Comparison of ENCODE assay signal across 13 cellular contexts in the genomic region with DNA sequence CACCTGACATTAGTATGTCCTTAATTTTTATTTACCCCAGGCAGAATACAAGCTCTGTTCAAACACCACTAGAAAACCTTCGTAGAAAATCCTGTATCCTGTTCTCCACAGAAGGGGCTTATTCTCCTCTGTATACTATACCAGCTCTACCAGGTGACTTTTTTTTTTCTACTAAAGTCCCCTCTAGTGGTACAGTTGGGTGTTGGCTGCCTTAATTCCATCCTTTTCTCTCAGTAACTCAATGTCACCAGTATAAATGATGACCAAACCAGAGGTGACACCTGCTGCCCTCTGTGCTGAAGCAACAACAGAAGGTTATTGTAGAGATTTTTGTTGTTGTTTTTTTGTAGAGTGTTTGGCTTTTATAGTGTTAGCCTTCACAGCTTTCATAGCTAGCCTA.
A peak's percentile ranks its signal among the peaks of the same experiment; 100 is the strongest.
DNase-seq lines count a peak whose midpoint lies in the region; ATAC-seq and TF ChIP-seq lines count a peak whose summit lies in the region.
"Had no signal": no experiment of that assay in that cellular context is flagged by ENCODE, and none has a peak within 500 bp of the region (broad histone marks: within the 10 kb centered on the region; RNA-seq: fewer than 3 reads in every experiment).

No MANE protein-coding gene starts in this region.

- DNase-seq in ACHN: peak; percentile 39
- no peak for DNase-seq in PC-9
- DNase-seq in dedifferentiated amniotic fluid mesenchymal stem cell (ENCODE audit: extremely low spot score): no peak
- DNase-seq in coronary artery (ENCODE audit: low spot score): no peak
- no peak for DNase-seq in omental fat pad (ENCODE audit: low spot score)
- DNase-seq: CD4-positive, alpha-beta memory T cell; NCI-H1092 treated with DMSO at 0.1 percent for 48 hours; stimulated activated naive B cell treated with anti-CD40 and anti-IgM and Interleukin-4, amounts not matched to agents 10 μg/mL and 1 μg/mL and 100 μg/mL, for 72 hours had no signal

- H3K27me3 ChIP-seq in PC-9 (ENCODE audit: insufficient read depth, low read depth): no peaks in the 10 kb centered on the region
- H3K27me3 ChIP-seq: esophagus muscularis mucosa had no signal

- H4K20me1 ChIP-seq in PC-9 (ENCODE audit: insufficient read depth): no peaks in the 10 kb centered on the region

- in situ Hi-C loops in ACHN (cut with HindIII; ENCODE audit: low pct_ligation_motif_present, low pct_unique_long_range_greater_than_20kb, low sequenced_read_pairs): no loop called here

- no TSS peak for BruUV-seq in PC-9 (replicated peaks; lab: Mats Ljungman, UMichigan)

- no peaks in the 10 kb centered on the region for H3F3A ChIP-seq in PC-9 (ENCODE audit: insufficient read depth, low read depth)

- CTCF ChIA-PET in PC-9 (lab: Charles Lee): no interaction called here

- no peak overlapping the region for H2AFZ ChIP-seq in PC-9

- H3K9me2 ChIP-seq in PC-9 (ENCODE audit: insufficient read depth): no peaks in the 10 kb centered on the region

- intact Hi-C loops in PC-9 (cut with micrococcal nuclease; ENCODE audit: unreplicated experiment): no loop called here

- ATAC-seq in GM18868 (IDR thresholded peaks at IDR 0.05; ENCODE audit: unreplicated experiment): peak; percentile 83
- peak; percentile 82 for ATAC-seq in HG03175 (IDR thresholded peaks at IDR 0.05; ENCODE audit: unreplicated experiment)
- ATAC-seq in GM21367 (IDR thresholded peaks at IDR 0.05; ENCODE audit: unreplicated experiment): no peak
- ATAC-seq in omental fat pad (ENCODE audit: low FRiP score): no peak
- ATAC-seq: sciatic nerve had no signal

- H3K4me2 ChIP-seq in PC-9: no peak overlapping the region

- H3K27ac ChIP-seq in PC-9: no peak overlapping the region
- H3K27ac ChIP-seq in coronary artery: no peak overlapping the region
- H3K27ac ChIP-seq: esophagus muscularis mucosa had no signal

- no peaks in the 10 kb centered on the region for H3K4me1 ChIP-seq in PC-9 (replicated peaks; ENCODE audit: insufficient read depth)
- H3K4me1 ChIP-seq: esophagus muscularis mucosa had no signal

- no peaks in the 10 kb centered on the region for H3K79me2 ChIP-seq in PC-9 (ENCODE audit: low read depth)

- H3K36me3 ChIP-seq in PC-9 (ENCODE audit: low read depth): no peaks in the 10 kb centered on the region
- H3K36me3 ChIP-seq: esophagus muscularis mucosa had no signal

- H3K4me3 ChIP-seq in PC-9: no peak overlapping the region
- H3K4me3 ChIP-seq in coronary artery: no peak overlapping the region
- H3K4me3 ChIP-seq: esophagus muscularis mucosa had no signal

- POLR2A ChIA-PET in PC-9 (lab: Charles Lee; ENCODE audit: unreplicated experiment): no interaction called here

- peak; percentile 28; the same call in 1 of the 2 replicates for TF ChIP-seq CTCF in PC-9 (conservative IDR thresholded peaks at IDR 0.05)
- no peak for TF ChIP-seq CTCF in coronary artery (IDR thresholded peaks at IDR 0.05)
- no peak for TF ChIP-seq CTCF in omental fat pad (IDR thresholded peaks at IDR 0.05)

- no peaks in the 10 kb centered on the region for H3K9me3 ChIP-seq in PC-9 (ENCODE audit: insufficient read depth, low read depth)
- H3K9me3 ChIP-seq: esophagus muscularis mucosa had no signal

Comparison
In these comparisons a context has a peak if more than half of its experiments do, and no peak if none do; other contexts are left out.
1. ATAC-seq: peak in GM18868 (single experiment) and HG03175 (single experiment); none in GM21367 (single experiment) and omental fat pad (single experiment).